In the genomic region with DNA sequence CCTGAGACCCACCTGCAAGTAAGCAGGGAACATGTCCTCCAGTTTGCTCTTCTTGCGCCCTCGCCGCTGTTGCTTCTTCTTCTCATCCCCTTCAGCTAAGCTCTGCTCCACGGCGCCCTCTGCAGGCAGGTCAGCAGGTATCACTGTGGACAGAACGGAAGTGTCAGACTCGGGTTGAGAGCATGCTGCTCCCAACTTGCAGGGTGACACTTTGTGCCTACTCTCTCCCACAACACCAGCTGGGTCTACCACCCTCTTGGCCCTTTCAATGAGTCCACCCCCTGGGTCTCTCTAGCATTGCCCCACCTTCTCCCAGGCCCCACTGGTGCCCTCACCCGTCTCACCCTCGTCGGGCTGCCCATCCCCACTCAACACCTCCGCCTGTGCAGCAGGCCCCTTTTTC, we compare ENCODE assay signal across 9 cellular contexts. TPM values are rescaled to one million over a fixed set of nuclear protein-coding genes. Genes with fewer than 3 reads are reported as not detected.
A peak's percentile ranks its signal among the peaks of the same experiment; 100 is the strongest.
DNase-seq lines count a peak whose midpoint lies in the region; ATAC-seq, FAIRE-seq and TF ChIP-seq lines count a peak whose summit lies in the region.
"Had no signal": no experiment of that assay in that cellular context is flagged by ENCODE, and none has a peak within 500 bp of the region (broad histone marks: within the 10 kb centered on the region; RNA-seq: fewer than 3 reads in every experiment).

No MANE protein-coding gene starts in this region.

- no peaks in the 10 kb centered on the region for H3K9me3 Mint-ChIP-seq in activated T-helper 17 cell treated with anti-CD3 and anti-CD28 coated beads, Interleukin-2, amount 50 U/mL, for 72 hours

- WGBS in GM23248 (ENCODE audit: low coverage in 1 of 2, low lambda C conversion rate in 2 of 2, missing lambda C conversion rate in 2 of 2), 2 experiments: 61 to 65% methylated on average over 11 of the region's 11 CpGs

- peaks cover 98% of the 10 kb centered on the region for H3K36me3 Mint-ChIP-seq in activated T-helper 17 cell treated with anti-CD3 and anti-CD28 coated beads, Interleukin-2, amount 50 U/mL, for 72 hours (ENCODE audit: low read depth)

- FAIRE-seq in frontal cortex (lab: Jason Lieb, UNC): no peak

- H3K27me3 ChIP-seq in GM23248 (replicated peaks; ENCODE audit: insufficient read depth) (no peaks in the 10 kb centered on the region), RWPE2 (ENCODE audit: insufficient read depth, poor library complexity, severe bottlenecking) (no peaks in the 10 kb centered on the region)
- H3K27me3 ChIP-seq: ovary had no signal

- no peaks in the 10 kb centered on the region for H3K4me1 Mint-ChIP-seq in activated T-helper 17 cell treated with anti-CD3 and anti-CD28 coated beads, Interleukin-2, amount 50 U/mL, for 72 hours

- H3K9ac ChIP-seq in GM23248: no peak overlapping the region

- no peak overlapping the region for H2AFZ ChIP-seq in GM23248

- no peaks in the 10 kb centered on the region for H3K9me2 ChIP-seq in GM23248 (ENCODE audit: insufficient read depth)

- in situ Hi-C loops in GM23248 (cut with MboI): no loop called here

- H3K27me3 Mint-ChIP-seq in activated T-helper 17 cell treated with anti-CD3 and anti-CD28 coated beads, Interleukin-2, amount 50 U/mL, for 72 hours: no peaks in the 10 kb centered on the region

- H3K9me3 ChIP-seq in GM23248 (ENCODE audit: low read depth) (no peaks in the 10 kb centered on the region), RWPE2 (ENCODE audit: severe bottlenecking) (no peaks in the 10 kb centered on the region)
- H3K9me3 ChIP-seq: ovary had no signal

- H3F3A ChIP-seq in GM23248 (ENCODE audit: insufficient read depth): no peaks in the 10 kb centered on the region

- no peak overlapping the region for H3K27ac ChIP-seq in GM23248
- no peak overlapping the region for H3K27ac ChIP-seq in RWPE2 (ENCODE audit: poor library complexity, severe bottlenecking)
- H3K27ac ChIP-seq: ovary had no signal

- H3K4me2 ChIP-seq in GM23248 (ENCODE audit: unreplicated experiment): no peak overlapping the region

- DNase-seq in AG09319 (ENCODE audit: extremely low read depth, low read depth) (no peak), GM23248 (peak; percentile 67), RWPE2 (ENCODE audit: low spot score) (peak; percentile 55), frontal cortex (ENCODE audit: low spot score in 2 of 2) (peak; percentile 54 to 73), posterior vena cava (ENCODE audit: low spot score) (peak; percentile 90), pons (ENCODE audit: low spot score) (no peak)

- H3K4me3 ChIP-seq in GM23248 (no peak overlapping the region), RWPE2 (ENCODE audit: severe bottlenecking) (no peak overlapping the region)
- H3K4me3 ChIP-seq: ovary had no signal

- peaks cover 40% of the 10 kb centered on the region for H3K36me3 ChIP-seq in GM23248 (ENCODE audit: low read depth)
- peaks cover 96% of the 10 kb centered on the region for H3K36me3 ChIP-seq in RWPE2 (ENCODE audit: low read depth)
- H3K36me3 ChIP-seq: ovary had no signal

- H3K27ac Mint-ChIP-seq in activated T-helper 17 cell treated with anti-CD3 and anti-CD28 coated beads, Interleukin-2, amount 50 U/mL, for 72 hours: no peak overlapping the region

- no peak overlapping the region for H3K4me3 Mint-ChIP-seq in activated T-helper 17 cell treated with anti-CD3 and anti-CD28 coated beads, Interleukin-2, amount 50 U/mL, for 72 hours

- intact Hi-C loops in posterior vena cava (cut with DNase I): no loop called here

- TF ChIP-seq CTCF in AG09319 (IDR thresholded peaks at IDR 0.05; ENCODE audit: low read depth, low read length): peak; percentile 74
- TF ChIP-seq CTCF in RWPE2 (IDR thresholded peaks at IDR 0.05; ENCODE audit: poor library complexity, severe bottlenecking): peak; percentile 41

- peaks cover 23% of the 10 kb centered on the region for H3K79me2 ChIP-seq in GM23248 (ENCODE audit: insufficient read depth)

- H3K4me1 ChIP-seq in GM23248 (ENCODE audit: insufficient read depth) (no peaks in the 10 kb centered on the region), RWPE2 (ENCODE audit: insufficient read depth, poor library complexity, severe bottlenecking) (no peaks in the 10 kb centered on the region)

- no peak for ATAC-seq in RWPE2 (ENCODE audit: low read depth)
- ATAC-seq in activated T-helper 17 cell treated with anti-CD3 and anti-CD28 coated beads, Interleukin-2, amount 50 U/mL, for 72 hours (replicated peaks): peak; percentile 81
- no peak for ATAC-seq in GM21423 (IDR thresholded peaks at IDR 0.05; ENCODE audit: unreplicated experiment)

- H4K20me1 ChIP-seq in GM23248 (ENCODE audit: insufficient read depth): no peaks in the 10 kb centered on the region

RNA-seq across cellular contexts. Expression of a gene that starts 16.7 kb away (rescaled TPM):
- total RNA-seq in GM23248 (2014; rRNA removed; shearing (Covaris generic)): 8.2 and 12.8 TPM in 2 replicates
- 8.6 and 10.3 TPM in 2 replicates for polyA plus RNA-seq in GM23248 (2016; fragmentation: Nextera tagmentation; extraction: Ambion mirVana)
- 10 to 100 TPM; 66.8 to 78.6 TPM for total RNA-seq in activated T-helper 17 cell treated with anti-CD3 and anti-CD28 coated beads, Interleukin-2, amount 50 U/mL, for 72 hours
- 14.7 TPM for total RNA-seq in frontal cortex
- total RNA-seq in posterior vena cava: 10 to 100 TPM; 59.5 to 63.3 TPM

RNA-seq across cellular contexts. Expression of a gene that starts 25.3 kb away (rescaled TPM):
- total RNA-seq in GM23248 (2014; rRNA removed; shearing (Covaris generic)): 86.1 and 91.3 TPM in 2 replicates
- 62.5 and 66.8 TPM in 2 replicates for polyA plus RNA-seq in GM23248 (2016; fragmentation: Nextera tagmentation; extraction: Ambion mirVana)
- total RNA-seq in activated T-helper 17 cell treated with anti-CD3 and anti-CD28 coated beads, Interleukin-2, amount 50 U/mL, for 72 hours: 10 to 100 TPM; 47.1 to 62.7 TPM
- total RNA-seq in frontal cortex: 29.3 TPM
- 10 to 100 TPM; 52.2 to 57.3 TPM for total RNA-seq in posterior vena cava

RNA-seq across cellular contexts. Expression of a gene that starts 25.9 kb away (rescaled TPM):
- 0.86 and 1.1 TPM in 2 replicates for total RNA-seq in GM23248 (2014; rRNA removed; shearing (Covaris generic))
- polyA plus RNA-seq in GM23248 (2016; fragmentation: Nextera tagmentation; extraction: Ambion mirVana): 0.63 and 0.65 TPM in 2 replicates
- total RNA-seq in activated T-helper 17 cell treated with anti-CD3 and anti-CD28 coated beads, Interleukin-2, amount 50 U/mL, for 72 hours: 10 to 100 TPM; 12.2 to 19.3 TPM
- total RNA-seq in frontal cortex (1.2 TPM), posterior vena cava (under 1 TPM in 1 of 2 donors, not detected in 1; 0.38 TPM)

RNA-seq across cellular contexts. Expression of a gene that starts 44.7 kb away (rescaled TPM):
- 0.13 TPM in 1 of 2 replicates, not detected in the other for total RNA-seq in GM23248 (2014; rRNA removed; shearing (Covaris generic))
- polyA plus RNA-seq in GM23248 (2016; fragmentation: Nextera tagmentation; extraction: Ambion mirVana): 0.06 TPM in 1 of 2 replicates, not detected in the other
- 1 to 10 TPM in 1 of 2 donors, under 1 TPM in 1; 0.32 to 1.5 TPM for total RNA-seq in activated T-helper 17 cell treated with anti-CD3 and anti-CD28 coated beads, Interleukin-2, amount 50 U/mL, for 72 hours
- 14.7 TPM for total RNA-seq in frontal cortex
- total RNA-seq in posterior vena cava: not detected

RNA-seq across cellular contexts. Expression of a gene that starts 50.7 kb away (rescaled TPM):
- total RNA-seq in GM23248 (2014; rRNA removed; shearing (Covaris generic)): not detected in 2 replicates
- not detected in 2 replicates for polyA plus RNA-seq in GM23248 (2016; fragmentation: Nextera tagmentation; extraction: Ambion mirVana)
- under 1 TPM; 0.26 to 0.42 TPM for total RNA-seq in activated T-helper 17 cell treated with anti-CD3 and anti-CD28 coated beads, Interleukin-2, amount 50 U/mL, for 72 hours
- total RNA-seq in frontal cortex (0.41 TPM), posterior vena cava (1 to 10 TPM in 1 of 2 donors, under 1 TPM in 1; 0.93 to 2.7 TPM)

Comparison
In these comparisons a context has a peak if more than half of its experiments do, and no peak if none do; other contexts are left out.
1. DNase-seq: peak in GM23248 (single experiment), RWPE2 (single experiment), frontal cortex (2 of 2) and posterior vena cava (single experiment); none in AG09319 (single experiment) and pons (single experiment).